Comparison of ENCODE assay signal across 1 cellular context in the genomic region with DNA sequence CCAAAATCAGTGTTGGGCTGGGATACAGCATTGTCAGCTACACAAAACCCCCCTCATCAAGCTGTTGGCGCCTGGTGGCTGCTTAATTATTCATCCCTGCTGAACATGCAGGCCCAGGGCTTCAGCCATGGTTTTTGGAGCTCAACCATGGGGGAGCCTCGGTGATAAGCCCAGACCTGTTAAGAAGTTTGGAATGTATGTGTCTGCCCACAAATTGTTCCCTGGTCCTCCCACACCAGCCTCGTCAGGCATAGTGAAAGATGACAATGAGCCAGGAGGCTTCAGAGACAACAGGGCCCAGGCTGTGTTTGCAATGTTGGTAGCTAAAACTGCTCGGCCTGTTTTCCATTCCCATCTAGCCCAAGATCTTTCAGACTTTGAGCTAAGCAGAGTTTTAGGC.
TF ChIP-seq lines count a peak whose summit lies in the region.

No MANE protein-coding gene starts in this region.

TF ChIP-seq in GM23338, 12 proteins besides CTCF, POLR2A, EP300 and RAD21 (continued from another document):
- TF ChIP-seq, protein P1, sequence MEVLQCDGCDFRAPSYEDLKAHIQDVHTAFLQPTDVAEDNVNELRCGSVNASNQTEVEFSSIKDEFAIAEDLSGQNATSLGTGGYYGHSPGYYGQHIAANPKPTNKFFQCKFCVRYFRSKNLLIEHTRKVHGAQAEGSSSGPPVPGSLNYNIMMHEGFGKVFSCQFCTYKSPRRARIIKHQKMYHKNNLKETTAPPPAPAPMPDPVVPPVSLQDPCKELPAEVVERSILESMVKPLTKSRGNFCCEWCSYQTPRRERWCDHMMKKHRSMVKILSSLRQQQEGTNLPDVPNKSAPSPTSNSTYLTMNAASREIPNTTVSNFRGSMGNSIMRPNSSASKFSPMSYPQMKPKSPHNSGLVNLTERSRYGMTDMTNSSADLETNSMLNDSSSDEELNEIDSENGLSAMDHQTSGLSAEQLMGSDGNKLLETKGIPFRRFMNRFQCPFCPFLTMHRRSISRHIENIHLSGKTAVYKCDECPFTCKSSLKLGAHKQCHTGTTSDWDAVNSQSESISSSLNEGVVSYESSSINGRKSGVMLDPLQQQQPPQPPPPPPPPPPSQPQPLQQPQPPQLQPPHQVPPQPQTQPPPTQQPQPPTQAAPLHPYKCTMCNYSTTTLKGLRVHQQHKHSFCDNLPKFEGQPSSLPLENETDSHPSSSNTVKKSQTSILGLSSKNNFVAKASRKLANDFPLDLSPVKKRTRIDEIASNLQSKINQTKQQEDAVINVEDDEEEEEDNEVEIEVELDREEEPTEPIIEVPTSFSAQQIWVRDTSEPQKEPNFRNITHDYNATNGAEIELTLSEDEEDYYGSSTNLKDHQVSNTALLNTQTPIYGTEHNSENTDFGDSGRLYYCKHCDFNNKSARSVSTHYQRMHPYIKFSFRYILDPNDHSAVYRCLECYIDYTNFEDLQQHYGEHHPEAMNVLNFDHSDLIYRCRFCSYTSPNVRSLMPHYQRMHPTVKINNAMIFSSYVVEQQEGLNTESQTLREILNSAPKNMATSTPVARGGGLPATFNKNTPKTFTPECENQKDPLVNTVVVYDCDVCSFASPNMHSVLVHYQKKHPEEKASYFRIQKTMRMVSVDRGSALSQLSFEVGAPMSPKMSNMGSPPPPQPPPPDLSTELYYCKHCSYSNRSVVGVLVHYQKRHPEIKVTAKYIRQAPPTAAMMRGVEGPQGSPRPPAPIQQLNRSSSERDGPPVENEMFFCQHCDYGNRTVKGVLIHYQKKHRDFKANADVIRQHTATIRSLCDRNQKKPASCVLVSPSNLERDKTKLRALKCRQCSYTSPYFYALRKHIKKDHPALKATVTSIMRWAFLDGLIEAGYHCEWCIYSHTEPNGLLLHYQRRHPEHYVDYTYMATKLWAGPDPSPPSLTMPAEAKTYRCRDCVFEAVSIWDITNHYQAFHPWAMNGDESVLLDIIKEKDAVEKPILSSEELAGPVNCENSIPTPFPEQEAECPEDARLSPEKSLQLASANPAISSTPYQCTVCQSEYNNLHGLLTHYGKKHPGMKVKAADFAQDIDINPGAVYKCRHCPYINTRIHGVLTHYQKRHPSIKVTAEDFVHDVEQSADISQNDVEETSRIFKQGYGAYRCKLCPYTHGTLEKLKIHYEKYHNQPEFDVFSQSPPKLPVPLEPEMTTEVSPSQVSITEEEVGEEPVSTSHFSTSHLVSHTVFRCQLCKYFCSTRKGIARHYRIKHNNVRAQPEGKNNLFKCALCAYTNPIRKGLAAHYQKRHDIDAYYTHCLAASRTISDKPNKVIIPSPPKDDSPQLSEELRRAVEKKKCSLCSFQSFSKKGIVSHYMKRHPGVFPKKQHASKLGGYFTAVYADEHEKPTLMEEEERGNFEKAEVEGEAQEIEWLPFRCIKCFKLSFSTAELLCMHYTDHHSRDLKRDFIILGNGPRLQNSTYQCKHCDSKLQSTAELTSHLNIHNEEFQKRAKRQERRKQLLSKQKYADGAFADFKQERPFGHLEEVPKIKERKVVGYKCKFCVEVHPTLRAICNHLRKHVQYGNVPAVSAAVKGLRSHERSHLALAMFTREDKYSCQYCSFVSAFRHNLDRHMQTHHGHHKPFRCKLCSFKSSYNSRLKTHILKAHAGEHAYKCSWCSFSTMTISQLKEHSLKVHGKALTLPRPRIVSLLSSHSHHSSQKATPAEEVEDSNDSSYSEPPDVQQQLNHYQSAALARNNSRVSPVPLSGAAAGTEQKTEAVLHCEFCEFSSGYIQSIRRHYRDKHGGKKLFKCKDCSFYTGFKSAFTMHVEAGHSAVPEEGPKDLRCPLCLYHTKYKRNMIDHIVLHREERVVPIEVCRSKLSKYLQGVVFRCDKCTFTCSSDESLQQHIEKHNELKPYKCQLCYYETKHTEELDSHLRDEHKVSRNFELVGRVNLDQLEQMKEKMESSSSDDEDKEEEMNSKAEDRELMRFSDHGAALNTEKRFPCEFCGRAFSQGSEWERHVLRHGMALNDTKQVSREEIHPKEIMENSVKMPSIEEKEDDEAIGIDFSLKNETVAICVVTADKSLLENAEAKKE (CRISPR knock-in tag; IDR thresholded peaks at IDR 0.05) = no peak
- TF ChIP-seq NANOG (IDR thresholded peaks at IDR 0.05; ENCODE audit: borderline replicate concordance) = no peak
